8 cellular contexts compared by ENCODE assay signal in genomic region chr3:43769471-43770425, GRCh38.
A peak's percentile ranks its signal among the peaks of the same experiment; 100 is the strongest.
DNase-seq lines count a peak whose midpoint lies in the region; ATAC-seq and TF ChIP-seq lines count a peak whose summit lies in the region.

No MANE protein-coding gene starts in this region.

- peak; percentile 96 for DNase-seq in Daoy (ENCODE audit: low read depth)
- peak; percentile 98 for DNase-seq in NCI-H82 (lab: John Stamatoyannopoulos, UW)
- peak; percentile 26 to 63 for DNase-seq in activated CD8-positive, alpha-beta memory T cell treated with anti-CD3 and anti-CD28 coated beads for 1 hour (ENCODE audit: extremely low read depth in 1 of 2, low read depth in 1 of 2)
- peak; percentile 68 for DNase-seq in effector CD8-positive, alpha-beta T cell (lab: John Stamatoyannopoulos, UW)
- peak; percentile 99 for DNase-seq in lower lobe of right lung
- DNase-seq in stimulated activated CD4-positive, alpha-beta T cell treated with anti-CD3 and anti-CD28 coated beads, TNF-alpha, amount 100 ng/mL, for 1 hour (ENCODE audit: low read depth in 3 of 3, low spot score in 1 of 3): peak; percentile 18 to 59 (median 42)

- peak overlapping the region; percentile 75 for H3K27ac ChIP-seq in lower lobe of right lung

- peak; percentile 94 for TF ChIP-seq CTCF in lower lobe of right lung (IDR thresholded peaks at IDR 0.05)

- no peaks in the 10 kb centered on the region for H3K9me3 ChIP-seq in lower lobe of right lung

- H3K4me1 ChIP-seq in lower lobe of right lung: peaks cover 39% of the 10 kb centered on the region

- ATAC-seq in HG03354 (IDR thresholded peaks at IDR 0.05; ENCODE audit: poor library complexity, severe bottlenecking, unreplicated experiment): peak; percentile 68
- peak; percentile 97 to 98 for ATAC-seq in lower lobe of right lung
- no peak for ATAC-seq in HG03097 (IDR thresholded peaks at IDR 0.05; ENCODE audit: low FRiP score, unreplicated experiment)

- H3K27me3 ChIP-seq in lower lobe of right lung (ENCODE audit: low read depth): no peaks in the 10 kb centered on the region

- intact Hi-C loops in lower lobe of right lung (cut with DNase I): no loop called here

- H3K4me3 ChIP-seq in lower lobe of right lung: peak overlapping the region; percentile 39

- no peaks in the 10 kb centered on the region for H3K36me3 ChIP-seq in lower lobe of right lung

Comparison
In these comparisons a context has a peak if more than half of its experiments do, and no peak if none do; other contexts are left out.
1. DNase-seq: peak in every context shown above with its lines; median percentile 99 in lower lobe of right lung; 98 in NCI-H82; 96 in Daoy; 68 in effector CD8-positive, alpha-beta T cell; 44 in activated CD8-positive, alpha-beta memory T cell treated with anti-CD3 and anti-CD28 coated beads for 1 hour; 42 in stimulated activated CD4-positive, alpha-beta T cell treated with anti-CD3 and anti-CD28 coated beads, TNF-alpha, amount 100 ng/mL, for 1 hour.